1 cellular context compared by ENCODE assay signal in genomic region chr6:42978793-42979522, GRCh38.
TF ChIP-seq lines count a peak whose summit lies in the region.

PEX6 (minus strand) TSS chr6:42979181; CDS start chr6:42979150, 31 bp downstream.

TF ChIP-seq in K562, 482 proteins besides CTCF, POLR2A, EP300 and RAD21 (continued from another document and continues in another):
- TF ChIP-seq PREB (CRISPR knock-in tag; IDR thresholded peaks at IDR 0.05) (no peak), ARID4B (CRISPR knock-in tag; IDR thresholded peaks at IDR 0.05) (0 out of 2 replicates have a peak, but pooled peaks have one; percentile 11), ZNF695 (CRISPR knock-in tag; IDR thresholded peaks at IDR 0.05) (no peak), ZNF175 (CRISPR knock-in tag; IDR thresholded peaks at IDR 0.05; ENCODE audit: low read depth) (no peak), ESRRA (IDR thresholded peaks at IDR 0.05; ENCODE audit: borderline replicate concordance, low read depth) (0 out of 2 replicates have a peak, but pooled peaks have one; percentile 8), BHLHE40 (IDR thresholded peaks at IDR 0.05; ENCODE audit: low read length) (peak; percentile 64), MEF2D (tag; conservative IDR thresholded peaks at IDR 0.05; ENCODE audit: low read depth) (0 out of 2 replicates have a peak, but pooled peaks have one; percentile 18), MLLT1 (IDR thresholded peaks at IDR 0.05) (peak in 1 of 2 experiments; percentile 70; a peak in 1 of 4 replicates), SMAD4 (CRISPR knock-in tag; conservative IDR thresholded peaks at IDR 0.05) (0 out of 2 replicates have a peak, but pooled peaks have one; percentile 58), ZBTB17 (CRISPR knock-in tag; IDR thresholded peaks at IDR 0.05) (0 out of 2 replicates have a peak, but pooled peaks have one; percentile 48), KLF13 (tag; IDR thresholded peaks at IDR 0.05; ENCODE audit: borderline replicate concordance, low read depth) (0 out of 2 replicates have a peak, but pooled peaks have one; percentile 50), HDGF (IDR thresholded peaks at IDR 0.05) (peak; percentile 81; the same call in 1 of the 2 replicates), SPI1 (IDR thresholded peaks at IDR 0.05; ENCODE audit: borderline replicate concordance, low read depth, low read length) (peak; percentile 71; the same call in 1 of the 2 replicates), PRPF4 (IDR thresholded peaks at IDR 0.05; ENCODE audit: insufficient read depth, low read depth, low read length, poor library complexity, severe bottlenecking) (no peak), RB1 (IDR thresholded peaks at IDR 0.05; ENCODE audit: low read depth) (0 out of 2 replicates have a peak, but pooled peaks have one; percentile 49), KHSRP (IDR thresholded peaks at IDR 0.05) (no peak), ERF (CRISPR knock-in tag; IDR thresholded peaks at IDR 0.05) (peak; percentile 63; the same call in 1 of the 2 replicates), CGGBP1 (CRISPR knock-in tag; IDR thresholded peaks at IDR 0.05) (0 out of 2 replicates have a peak, but pooled peaks have one; percentile 19), CREB3 (tag; conservative IDR thresholded peaks at IDR 0.05; ENCODE audit: low read depth) (peak; percentile 24; the same call in 1 of the 2 replicates), ZFP30 (CRISPR knock-in tag; IDR thresholded peaks at IDR 0.05; ENCODE audit: borderline replicate concordance) (no peak), IRF2 (CRISPR knock-in tag; IDR thresholded peaks at IDR 0.05) (no peak), MEIS2 (IDR thresholded peaks at IDR 0.05; ENCODE audit: partially characterized antibody) (no peak), FUS (optimal IDR thresholded peaks at IDR 0.05; ENCODE audit: low read depth, low read length) (peak; percentile 53), RREB1 (CRISPR knock-in tag; IDR thresholded peaks at IDR 0.05) (peak; percentile 70; the same call in 1 of the 2 replicates), NKRF (IDR thresholded peaks at IDR 0.05; ENCODE audit: borderline replicate concordance) (peak; percentile 72; the same call in 1 of the 2 replicates), THAP12 (CRISPR knock-in tag; IDR thresholded peaks at IDR 0.05) (peak; percentile 75), LARP7 (IDR thresholded peaks at IDR 0.05) (peak; percentile 40; the same call in 1 of the 2 replicates), SNIP1 (IDR thresholded peaks at IDR 0.05; ENCODE audit: low read depth) (peak; percentile 63; the same call in 1 of the 2 replicates), FOXK2 (conservative IDR thresholded peaks at IDR 0.05 in 1 of 2, IDR thresholded peaks at IDR 0.05 in 1 of 2; ENCODE audit: low read depth in 2 of 2) (peak; percentile 21 to 56; a peak in 2 of 4 replicates), RFX5 (IDR thresholded peaks at IDR 0.05; ENCODE audit: low read depth, low read length) (0 out of 2 replicates have a peak, but pooled peaks have one; percentile 58), ZMIZ1 (IDR thresholded peaks at IDR 0.05; ENCODE audit: low read depth in 2 of 2, low read length in 2 of 2) (peak in 1 of 2 experiments; percentile 55; a peak in 1 of 4 replicates), TCF7 (IDR thresholded peaks at IDR 0.05; ENCODE audit: borderline replicate concordance) (0 out of 2 replicates have a peak, but pooled peaks have one; percentile 33)
